ENCODE assay signal across 2 cellular contexts in genomic region chr3:149465351-149465883, GRCh38.
A peak's percentile ranks its signal among the peaks of the same experiment; 100 is the strongest.
TF ChIP-seq lines count a peak whose summit lies in the region.

No MANE protein-coding gene starts in this region.

TF ChIP-seq in liver, 16 proteins besides CTCF, POLR2A, EP300 and RAD21:
- TF ChIP-seq RXRA (IDR thresholded peaks at IDR 0.05) (peak in 1 of 2 donors; percentile 32), NR2F2 (IDR thresholded peaks at IDR 0.05) (peak; percentile 88), EGR1 (IDR thresholded peaks at IDR 0.05; ENCODE audit: low read depth in 2 of 2) (no peak)

TF ChIP-seq in HepG2, 621 proteins besides CTCF, POLR2A, EP300 and RAD21:
- TF ChIP-seq ZNF674 (CRISPR knock-in tag; IDR thresholded peaks at IDR 0.05; ENCODE audit: low read depth) = no peak
- TF ChIP-seq TSC22D2 (CRISPR knock-in tag; IDR thresholded peaks at IDR 0.05; ENCODE audit: borderline replicate concordance) = no peak
- TF ChIP-seq KDM3A (CRISPR knock-in tag; IDR thresholded peaks at IDR 0.05; ENCODE audit: low read depth) = no peak
- no peak for TF ChIP-seq MXD4 (CRISPR knock-in tag; IDR thresholded peaks at IDR 0.05)
- no peak for TF ChIP-seq NR1H2 (CRISPR knock-in tag; IDR thresholded peaks at IDR 0.05; ENCODE audit: borderline replicate concordance, low read depth)
- TF ChIP-seq, protein P1, sequence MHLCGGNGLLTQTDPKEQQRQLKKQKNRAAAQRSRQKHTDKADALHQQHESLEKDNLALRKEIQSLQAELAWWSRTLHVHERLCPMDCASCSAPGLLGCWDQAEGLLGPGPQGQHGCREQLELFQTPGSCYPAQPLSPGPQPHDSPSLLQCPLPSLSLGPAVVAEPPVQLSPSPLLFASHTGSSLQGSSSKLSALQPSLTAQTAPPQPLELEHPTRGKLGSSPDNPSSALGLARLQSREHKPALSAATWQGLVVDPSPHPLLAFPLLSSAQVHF (CRISPR knock-in tag; IDR thresholded peaks at IDR 0.05) = no peak
- no peak for TF ChIP-seq ZNF7 (CRISPR knock-in tag; IDR thresholded peaks at IDR 0.05)
- TF ChIP-seq ZFY (CRISPR knock-in tag; IDR thresholded peaks at IDR 0.05) = no peak
- TF ChIP-seq UBTF (CRISPR knock-in tag; IDR thresholded peaks at IDR 0.05) = no peak
- TF ChIP-seq MAF1 (CRISPR knock-in tag; IDR thresholded peaks at IDR 0.05; ENCODE audit: borderline replicate concordance) = no peak
- no peak for TF ChIP-seq TBX3 (IDR thresholded peaks at IDR 0.05; ENCODE audit: borderline replicate concordance)
- TF ChIP-seq ARID2 (CRISPR knock-in tag; IDR thresholded peaks at IDR 0.05; ENCODE audit: borderline replicate concordance) = no peak
- TF ChIP-seq SALL1 (CRISPR knock-in tag; IDR thresholded peaks at IDR 0.05) = no peak
- TF ChIP-seq SYNCRIP (IDR thresholded peaks at IDR 0.05; ENCODE audit: insufficient read depth, low read depth, low read length) = no peak
